ENCODE assay signal across 1 cellular context in the genomic region with DNA sequence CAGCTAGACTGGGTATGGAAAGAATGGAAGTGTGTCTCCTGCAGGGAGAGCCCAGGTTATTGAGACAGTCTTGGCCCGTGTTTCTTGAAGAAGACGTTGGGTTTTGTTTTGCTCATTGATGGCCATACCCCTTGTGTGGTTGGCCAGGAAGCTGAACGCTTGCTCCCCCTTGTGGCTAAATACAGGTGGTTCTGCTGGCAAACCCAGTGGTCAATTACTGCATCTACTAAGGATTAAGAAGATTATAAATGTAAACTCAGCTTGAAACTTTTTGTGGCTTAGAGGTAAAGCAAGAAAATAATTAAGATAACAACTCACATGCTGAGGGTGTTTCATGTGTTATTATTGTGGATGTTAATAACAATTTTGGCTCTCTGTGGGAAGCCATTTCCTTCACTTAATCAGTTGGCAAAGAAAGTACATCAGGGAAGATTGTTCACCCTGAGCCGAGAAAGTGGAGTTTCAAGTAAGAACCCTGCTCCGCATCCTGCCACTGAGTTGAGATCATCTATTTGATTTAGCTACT.
TF ChIP-seq lines count a peak whose summit lies in the region.

No MANE protein-coding gene starts in this region.

TF ChIP-seq in K562, 482 proteins besides CTCF, POLR2A, EP300 and RAD21 (continued from another document):
- TF ChIP-seq, protein P1, sequence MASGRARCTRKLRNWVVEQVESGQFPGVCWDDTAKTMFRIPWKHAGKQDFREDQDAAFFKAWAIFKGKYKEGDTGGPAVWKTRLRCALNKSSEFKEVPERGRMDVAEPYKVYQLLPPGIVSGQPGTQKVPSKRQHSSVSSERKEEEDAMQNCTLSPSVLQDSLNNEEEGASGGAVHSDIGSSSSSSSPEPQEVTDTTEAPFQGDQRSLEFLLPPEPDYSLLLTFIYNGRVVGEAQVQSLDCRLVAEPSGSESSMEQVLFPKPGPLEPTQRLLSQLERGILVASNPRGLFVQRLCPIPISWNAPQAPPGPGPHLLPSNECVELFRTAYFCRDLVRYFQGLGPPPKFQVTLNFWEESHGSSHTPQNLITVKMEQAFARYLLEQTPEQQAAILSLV (tag; IDR thresholded peaks at IDR 0.05) = no peak
- TF ChIP-seq, protein P2, sequence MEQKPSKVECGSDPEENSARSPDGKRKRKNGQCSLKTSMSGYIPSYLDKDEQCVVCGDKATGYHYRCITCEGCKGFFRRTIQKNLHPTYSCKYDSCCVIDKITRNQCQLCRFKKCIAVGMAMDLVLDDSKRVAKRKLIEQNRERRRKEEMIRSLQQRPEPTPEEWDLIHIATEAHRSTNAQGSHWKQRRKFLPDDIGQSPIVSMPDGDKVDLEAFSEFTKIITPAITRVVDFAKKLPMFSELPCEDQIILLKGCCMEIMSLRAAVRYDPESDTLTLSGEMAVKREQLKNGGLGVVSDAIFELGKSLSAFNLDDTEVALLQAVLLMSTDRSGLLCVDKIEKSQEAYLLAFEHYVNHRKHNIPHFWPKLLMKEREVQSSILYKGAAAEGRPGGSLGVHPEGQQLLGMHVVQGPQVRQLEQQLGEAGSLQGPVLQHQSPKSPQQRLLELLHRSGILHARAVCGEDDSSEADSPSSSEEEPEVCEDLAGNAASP (IDR thresholded peaks at IDR 0.05) = no peak
- TF ChIP-seq ZNF217 (CRISPR knock-in tag; IDR thresholded peaks at IDR 0.05) = no peak
